In the genomic region with DNA sequence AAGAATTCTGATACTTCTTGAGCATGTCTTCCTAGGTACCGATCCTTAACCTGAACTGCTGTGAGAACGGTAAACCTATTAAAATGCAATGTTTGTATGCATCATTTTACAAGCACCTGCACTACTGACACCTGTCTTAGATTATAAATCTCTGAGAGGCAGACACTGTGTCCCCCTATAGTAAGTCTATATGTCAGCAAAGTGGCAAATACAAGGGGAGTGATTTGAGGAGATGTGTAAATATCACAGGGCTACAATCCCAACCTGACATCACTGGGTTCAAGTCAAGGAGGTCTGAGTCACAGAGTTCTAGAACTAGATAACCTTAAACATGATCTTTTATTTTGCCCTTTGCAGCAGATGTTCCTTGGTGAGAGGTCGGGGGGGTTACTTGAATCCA, we compare ENCODE assay signal across 18 cellular contexts.
DNase-seq lines count a peak whose midpoint lies in the region; ATAC-seq and TF ChIP-seq lines count a peak whose summit lies in the region.
"Had no signal": no experiment of that assay in that cellular context is flagged by ENCODE, and none has a peak within 500 bp of the region (broad histone marks: within the 10 kb centered on the region; RNA-seq: fewer than 3 reads in every experiment).

No MANE protein-coding gene starts in this region.

- H3K27ac ChIP-seq in right atrium auricular region = peak overlapping the region; percentile 50 to 53
- peak overlapping the region; percentile 27 for H3K27ac ChIP-seq in fibroblast of lung (ENCODE audit: insufficient read depth, low read length)
- H3K27ac ChIP-seq in hepatocyte = no peak overlapping the region
- H3K27ac ChIP-seq: RWPE1 had no signal

- H2AFZ ChIP-seq in fibroblast of lung (ENCODE audit: low read length) = no peak overlapping the region
- no peak overlapping the region for H2AFZ ChIP-seq in hepatocyte

- H3K4me1 ChIP-seq in right atrium auricular region (peaks cover 0 to 33% of the 10 kb centered on the region in 2 donors), fibroblast of lung (ENCODE audit: control insufficient read depth, extremely low read depth, insufficient read depth, low read length) (peaks cover 11% of the 10 kb centered on the region), skeletal muscle satellite cell (ENCODE audit: control insufficient read depth, insufficient read depth, low read length) (peaks cover 40% of the 10 kb centered on the region), hepatocyte (ENCODE audit: insufficient read depth) (no peaks in the 10 kb centered on the region)

- intact Hi-C loops in left ventricle myocardium superior (cut with micrococcal nuclease) = no loop called here

- H3K27me3 ChIP-seq in right atrium auricular region = no peaks in the 10 kb centered on the region
- no peaks in the 10 kb centered on the region for H3K27me3 ChIP-seq in fibroblast of lung (ENCODE audit: control insufficient read depth, insufficient read depth, low read length)
- no peaks in the 10 kb centered on the region for H3K27me3 ChIP-seq in skeletal muscle satellite cell (ENCODE audit: control insufficient read depth, insufficient read depth, low read length)
- no peaks in the 10 kb centered on the region for H3K27me3 ChIP-seq in hepatocyte

- H3K4me2 ChIP-seq in fibroblast of lung (ENCODE audit: extremely low read depth, insufficient read depth, low read length) (no peak overlapping the region), skeletal muscle satellite cell (ENCODE audit: low read length) (no peak overlapping the region), hepatocyte (no peak overlapping the region)

- H3K4me3 ChIP-seq in right atrium auricular region (no peak overlapping the region), fibroblast of lung (replicated peaks in 1 of 4; ENCODE audit: control extremely low read depth in 1 of 4, insufficient read depth in 1 of 4, low read depth in 3 of 4, low read length in 4 of 4) (no peak overlapping the region), skeletal muscle satellite cell (ENCODE audit: low read length) (no peak overlapping the region), hepatocyte (no peak overlapping the region)

- H3K79me2 ChIP-seq in fibroblast of lung (ENCODE audit: control insufficient read depth, insufficient read depth, low read length) (no peaks in the 10 kb centered on the region), hepatocyte (no peaks in the 10 kb centered on the region)

- WGBS in hepatocyte (ENCODE audit: low lambda C conversion rate, missing lambda C conversion rate) = 82% methylated on average over 3 of the region's 3 CpGs

- H3K9me2 ChIP-seq in hepatocyte (replicated peaks; ENCODE audit: insufficient read depth) = no peaks in the 10 kb centered on the region

- TF ChIP-seq CTCF in right atrium auricular region (IDR thresholded peaks at IDR 0.05) (no peak), fibroblast of lung (conservative IDR thresholded peaks at IDR 0.05 in 1 of 2, IDR thresholded peaks at IDR 0.05 in 1 of 2; ENCODE audit: low read depth in 1 of 2, low read length in 2 of 2) (no peak), hepatocyte (IDR thresholded peaks at IDR 0.05; ENCODE audit: poor library complexity) (no peak)

- ATAC-seq in left ventricle myocardium superior (no peak), GM21390 (IDR thresholded peaks at IDR 0.05; ENCODE audit: unreplicated experiment) (no peak)

- H3K9me3 ChIP-seq in right atrium auricular region (no peaks in the 10 kb centered on the region), fibroblast of lung (ENCODE audit: control insufficient read depth, insufficient read depth, low read depth, low read length) (no peaks in the 10 kb centered on the region), skeletal muscle satellite cell (replicated peaks; ENCODE audit: low read length) (no peaks in the 10 kb centered on the region), hepatocyte (ENCODE audit: low read depth) (no peaks in the 10 kb centered on the region)

- H4K20me1 ChIP-seq in fibroblast of lung (ENCODE audit: control insufficient read depth, extremely low read depth, insufficient read depth, low read length) (no peaks in the 10 kb centered on the region), hepatocyte (ENCODE audit: insufficient read depth, poor library complexity, severe bottlenecking) (no peaks in the 10 kb centered on the region)

- H3K36me3 ChIP-seq in right atrium auricular region = no peaks in the 10 kb centered on the region
- no peaks in the 10 kb centered on the region for H3K36me3 ChIP-seq in fibroblast of lung (ENCODE audit: control insufficient read depth, insufficient read depth, low read length)
- H3K36me3 ChIP-seq in skeletal muscle satellite cell (ENCODE audit: insufficient read depth, low read length) = peaks cover 6% of the 10 kb centered on the region
- no peaks in the 10 kb centered on the region for H3K36me3 ChIP-seq in hepatocyte (replicated peaks; ENCODE audit: insufficient read depth, low read depth)

- no peak for DNase-seq in right atrium auricular region (ENCODE audit: low spot score)
- DNase-seq in left ventricle myocardium superior = no peak
- peak; percentile 21 for DNase-seq in RPMI7951 (ENCODE audit: low read depth)
- no peak for DNase-seq in fibroblast of lung (ENCODE audit: low read depth in 2 of 2)
- no peak for DNase-seq in foreskin melanocyte
- no peak for DNase-seq in hepatocyte (ENCODE audit: low spot score)
- DNase-seq: ACHN; DMS153; EL; H7; NCI-H1930; NCI-H2171; NCI-H524; NK-92 treated with Interleukin-12 subunit alpha and Interleukin-12 subunit beta, amount 100 ng/mL, for 24 hours; OCI-M1 had no signal

- no peak overlapping the region for H3K9ac ChIP-seq in fibroblast of lung (ENCODE audit: insufficient read depth, low read length)
- H3K9ac ChIP-seq in skeletal muscle satellite cell (ENCODE audit: low read depth, low read length) = peak overlapping the region; percentile 66
